24 cellular contexts compared by ENCODE assay signal in the genomic region with DNA sequence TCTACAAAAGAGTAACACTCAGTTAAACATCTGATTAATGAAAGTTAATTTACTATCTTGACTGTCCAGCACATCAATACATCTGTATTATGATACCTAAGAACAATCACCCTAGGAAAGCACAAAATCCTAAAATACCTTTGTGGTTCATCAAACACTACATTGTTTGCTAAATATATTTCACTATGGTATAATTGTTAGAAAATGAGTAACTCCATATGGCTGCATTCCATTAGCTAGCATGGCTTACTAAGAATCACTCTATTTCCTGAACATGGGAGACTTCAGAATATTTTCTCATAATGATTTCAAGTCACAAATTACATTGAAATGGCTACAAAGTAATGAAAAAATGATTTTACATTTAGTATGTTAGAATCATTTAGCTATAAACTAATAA. TPM values are rescaled to one million over a fixed set of nuclear protein-coding genes. Genes with fewer than 3 reads are reported as not detected.
A peak's percentile ranks its signal among the peaks of the same experiment; 100 is the strongest.
DNase-seq lines count a peak whose midpoint lies in the region; ATAC-seq and TF ChIP-seq lines count a peak whose summit lies in the region.
"Had no signal": no experiment of that assay in that cellular context is flagged by ENCODE, and none has a peak within 500 bp of the region (broad histone marks: within the 10 kb centered on the region; RNA-seq: fewer than 3 reads in every experiment).

No MANE protein-coding gene starts in this region.

- H4K20me1 ChIP-seq in mammary epithelial cell (ENCODE audit: insufficient read depth, low read length), result no peaks in the 10 kb centered on the region

- peaks cover 42% of the 10 kb centered on the region for H3K36me3 Mint-ChIP-seq in activated CD8-positive, alpha-beta T cell treated with anti-CD3 and anti-CD28 coated beads, Interleukin-2, amount 10 ng/mL, durations not matched to agents 7 days and 5 days (ENCODE audit: low read depth)

- POLR2A ChIA-PET in activated CD8-positive, alpha-beta T cell treated with anti-CD3 and anti-CD28 coated beads, Interleukin-2, amount 10 ng/mL, durations not matched to agents 7 days and 5 days (lab: Charles Lee), result no interaction called here

- no peaks in the 10 kb centered on the region for H3K4me1 ChIP-seq in mammary epithelial cell (ENCODE audit: insufficient read depth, low read length)
- no peaks in the 10 kb centered on the region for H3K4me1 ChIP-seq in breast epithelium
- H3K4me1 ChIP-seq: transverse colon had no signal

- no peaks in the 10 kb centered on the region for H3K27me3 Mint-ChIP-seq in activated CD8-positive, alpha-beta T cell treated with anti-CD3 and anti-CD28 coated beads, Interleukin-2, amount 10 ng/mL, durations not matched to agents 7 days and 5 days (ENCODE audit: low read depth)
- H3K27me3 Mint-ChIP-seq: activated CD4-positive, alpha-beta T cell treated with anti-CD3 and anti-CD28 coated beads for 36 hours; activated CD8-positive, alpha-beta memory T cell treated with anti-CD3 and anti-CD28 coated beads, Interleukin-2, amount 10 ng/mL, durations not matched to agents 7 days and 5 days; activated naive CD8-positive, alpha-beta T cell treated with anti-CD3 and anti-CD28 coated beads, Interleukin-2, amount 10 ng/mL, durations not matched to agents 7 days and 5 days; activated T-helper 17 cell treated with anti-CD3 and anti-CD28 coated beads, Interleukin-2, amount 50 U/mL, for 72 hours; natural killer cell treated with Interleukin-12 subunit alpha and Interleukin-12 subunit beta and Interleukin-15 and Interleukin-18, amount 100 ng/mL, for 72 hours had no signal

- no peaks in the 10 kb centered on the region for H3K4me1 Mint-ChIP-seq in activated CD8-positive, alpha-beta T cell treated with anti-CD3 and anti-CD28 coated beads, Interleukin-2, amount 10 ng/mL, durations not matched to agents 7 days and 5 days (ENCODE audit: low read depth)
- H3K4me1 Mint-ChIP-seq: activated CD4-positive, alpha-beta T cell treated with anti-CD3 and anti-CD28 coated beads for 36 hours; activated CD8-positive, alpha-beta memory T cell treated with anti-CD3 and anti-CD28 coated beads, Interleukin-2, amount 10 ng/mL, durations not matched to agents 7 days and 5 days; activated T-helper 17 cell treated with anti-CD3 and anti-CD28 coated beads, Interleukin-2, amount 50 U/mL, for 72 hours had no signal

- H3K4me2 ChIP-seq in mammary epithelial cell (ENCODE audit: insufficient read depth, low read depth, low read length), result no peak overlapping the region

- no TSS peak for BruUV-seq in mammary epithelial cell (replicated peaks; lab: Mats Ljungman, UMichigan)

- H3K4me3 Mint-ChIP-seq in activated CD8-positive, alpha-beta T cell treated with anti-CD3 and anti-CD28 coated beads, Interleukin-2, amount 10 ng/mL, durations not matched to agents 7 days and 5 days, result no peak overlapping the region
- H3K4me3 Mint-ChIP-seq: activated CD4-positive, alpha-beta T cell treated with anti-CD3 and anti-CD28 coated beads for 36 hours; activated CD8-positive, alpha-beta memory T cell treated with anti-CD3 and anti-CD28 coated beads, Interleukin-2, amount 10 ng/mL, durations not matched to agents 7 days and 5 days; activated naive CD8-positive, alpha-beta T cell treated with anti-CD3 and anti-CD28 coated beads, Interleukin-2, amount 10 ng/mL, durations not matched to agents 7 days and 5 days; activated T-helper 17 cell treated with anti-CD3 and anti-CD28 coated beads, Interleukin-2, amount 50 U/mL, for 72 hours; natural killer cell treated with Interleukin-12 subunit alpha and Interleukin-12 subunit beta and Interleukin-15 and Interleukin-18, amount 100 ng/mL, for 72 hours had no signal

- in situ Hi-C loops in mammary epithelial cell (cut with MboI; ENCODE audit: low sequenced_read_pairs in 2 of 2) (no loop called here), astrocyte of the spinal cord (cut with HindIII; ENCODE audit: low sequenced_read_pairs) (no loop called here)

- H3K27ac Mint-ChIP-seq in activated CD8-positive, alpha-beta T cell treated with anti-CD3 and anti-CD28 coated beads, Interleukin-2, amount 10 ng/mL, durations not matched to agents 7 days and 5 days, result no peak overlapping the region
- H3K27ac Mint-ChIP-seq: activated CD4-positive, alpha-beta T cell treated with anti-CD3 and anti-CD28 coated beads for 36 hours; activated CD8-positive, alpha-beta memory T cell treated with anti-CD3 and anti-CD28 coated beads, Interleukin-2, amount 10 ng/mL, durations not matched to agents 7 days and 5 days; activated naive CD8-positive, alpha-beta T cell treated with anti-CD3 and anti-CD28 coated beads, Interleukin-2, amount 10 ng/mL, durations not matched to agents 7 days and 5 days; activated T-helper 17 cell treated with anti-CD3 and anti-CD28 coated beads, Interleukin-2, amount 50 U/mL, for 72 hours; natural killer cell treated with Interleukin-12 subunit alpha and Interleukin-12 subunit beta and Interleukin-15 and Interleukin-18, amount 100 ng/mL, for 72 hours had no signal

- H3K9ac ChIP-seq in mammary epithelial cell (ENCODE audit: insufficient read depth, low read length), result no peak overlapping the region

- intact Hi-C loops in mammary epithelial cell (cut with micrococcal nuclease), result no loop called here
- intact Hi-C loops in breast epithelium (cut with DNase I; ENCODE audit: low total_unique reads), result no loop called here

- no peak for TF ChIP-seq POLR2A in breast epithelium (IDR thresholded peaks at IDR 0.05)

- ATAC-seq in GM19328 (IDR thresholded peaks at IDR 0.05; ENCODE audit: unreplicated experiment), result no peak
- ATAC-seq in activated CD8-positive, alpha-beta T cell treated with anti-CD3 and anti-CD28 coated beads, Interleukin-2, amount 10 ng/mL, durations not matched to agents 7 days and 5 days, result no peak
- ATAC-seq in HG02642 (IDR thresholded peaks at IDR 0.05; ENCODE audit: poor library complexity, unreplicated experiment), result no peak
- ATAC-seq: activated CD4-positive, alpha-beta T cell treated with anti-CD3 and anti-CD28 coated beads for 36 hours; activated CD8-positive, alpha-beta memory T cell treated with anti-CD3 and anti-CD28 coated beads, Interleukin-2, amount 10 ng/mL, durations not matched to agents 7 days and 5 days; activated T-helper 17 cell treated with anti-CD3 and anti-CD28 coated beads, Interleukin-2, amount 50 U/mL, for 72 hours; natural killer cell treated with Interleukin-12 subunit alpha and Interleukin-12 subunit beta and Interleukin-15 and Interleukin-18, amount 100 ng/mL, for 72 hours; stimulated activated naive CD8-positive, alpha-beta T cell treated with anti-CD3 and anti-CD28 coated beads, Interleukin-15, Interleukin-2, amounts not matched to agents 100 U/mL and 50 U/mL, for 24 hours had no signal

- no peak overlapping the region for H2AFZ ChIP-seq in mammary epithelial cell (ENCODE audit: low read depth, low read length)

- H3K4me3 ChIP-seq in mammary epithelial cell (replicated peaks in 1 of 3; ENCODE audit: insufficient read depth in 1 of 3, low read depth in 2 of 3, low read length in 3 of 3), result no peak overlapping the region
- H3K4me3 ChIP-seq in breast epithelium, result no peak overlapping the region
- H3K4me3 ChIP-seq in astrocyte of the spinal cord (ENCODE audit: low read depth, low read length), result no peak overlapping the region
- no peak overlapping the region for H3K4me3 ChIP-seq in fibroblast of pulmonary artery (replicated peaks; ENCODE audit: low read depth, low read length)
- H3K4me3 ChIP-seq: transverse colon had no signal

- no peaks in the 10 kb centered on the region for H3K9me3 ChIP-seq in mammary epithelial cell (replicated peaks; ENCODE audit: insufficient read depth, low read length)
- no peaks in the 10 kb centered on the region for H3K9me3 ChIP-seq in breast epithelium
- H3K9me3 ChIP-seq: transverse colon had no signal

- dilution Hi-C loops in mammary epithelial cell (cut with HindIII; ENCODE audit: low sequenced_read_pairs), result no loop called here

- H3K27me3 ChIP-seq in mammary epithelial cell (ENCODE audit: insufficient read depth, low read length) (no peaks in the 10 kb centered on the region), breast epithelium (no peaks in the 10 kb centered on the region)
- H3K27me3 ChIP-seq: transverse colon had no signal

- H3K27ac ChIP-seq in mammary epithelial cell (ENCODE audit: insufficient read depth, low read depth, low read length) (no peak overlapping the region), breast epithelium (no peak overlapping the region)
- H3K27ac ChIP-seq: 22Rv1, transverse colon had no signal

- TF ChIP-seq CTCF in mammary epithelial cell (conservative IDR thresholded peaks at IDR 0.05 in 1 of 2, IDR thresholded peaks at IDR 0.05 in 1 of 2; ENCODE audit: extremely low read depth in 1 of 2, insufficient read depth in 1 of 2, low read depth in 1 of 2, low read length in 2 of 2), result no peak
- TF ChIP-seq CTCF in breast epithelium (IDR thresholded peaks at IDR 0.05), result no peak
- no peak for TF ChIP-seq CTCF in astrocyte of the spinal cord (IDR thresholded peaks at IDR 0.05; ENCODE audit: low read depth, low read length)
- TF ChIP-seq CTCF in fibroblast of pulmonary artery (IDR thresholded peaks at IDR 0.05; ENCODE audit: low read length, missing control alignments), result no peak

- DNase-seq in mammary epithelial cell (peak; percentile 29), breast epithelium (ENCODE audit: low spot score in 2 of 2) (no peak), astrocyte of the spinal cord (ENCODE audit: low read depth, low spot score) (peak; percentile 27), fibroblast of pulmonary artery (ENCODE audit: low read depth) (peak; percentile 57), DMS153 treated with DMSO at 0.1 percent for 48 hours (lab: John Stamatoyannopoulos, UW; ENCODE audit: unreplicated experiment) (no peak)
- DNase-seq in activated CD8-positive, alpha-beta T cell treated with anti-CD3 and anti-CD28 coated beads, Interleukin-2, amount 10 ng/mL, durations not matched to agents 7 days and 5 days, result no peak
- DNase-seq: activated CD4-positive, alpha-beta T cell treated with anti-CD3 and anti-CD28 coated beads for 36 hours; activated CD8-positive, alpha-beta memory T cell treated with anti-CD3 and anti-CD28 coated beads, Interleukin-2, amount 10 ng/mL, durations not matched to agents 7 days and 5 days; activated naive CD8-positive, alpha-beta T cell treated with anti-CD3 and anti-CD28 coated beads, Interleukin-2, amount 10 ng/mL, durations not matched to agents 7 days and 5 days; caudate nucleus; DMS53; mesendoderm; NCI-H1092; NCI-H2081 treated with DMSO at 0.1 percent for 48 hours; NCI-H510A treated with DMSO at 0.1 percent for 48 hours; posterior cingulate gyrus; Right ventricle myocardium superior; stimulated activated naive CD8-positive, alpha-beta T cell treated with anti-CD3 and anti-CD28 coated beads, Interleukin-15, Interleukin-2, amounts not matched to agents 100 U/mL and 50 U/mL, for 24 hours; transverse colon had no signal

- CTCF ChIA-PET in mammary epithelial cell (lab: Charles Lee; ENCODE audit: low non-redundant PET), result no interaction called here
- CTCF ChIA-PET in activated CD8-positive, alpha-beta T cell treated with anti-CD3 and anti-CD28 coated beads, Interleukin-2, amount 10 ng/mL, durations not matched to agents 7 days and 5 days (lab: Charles Lee), result interaction anchor here (0.9 to 1.7 kb wide), 4 partner anchors 10 to 26 kb away, joined by 3 to 8 read pairs (median 3); no protein-coding TSS in a partner anchor

- H3K36me3 ChIP-seq in mammary epithelial cell (ENCODE audit: insufficient read depth, low read length), result peaks cover 19% of the 10 kb centered on the region
- H3K36me3 ChIP-seq in breast epithelium, result no peaks in the 10 kb centered on the region

- H3K79me2 ChIP-seq in mammary epithelial cell (ENCODE audit: insufficient read depth, low read length), result no peaks in the 10 kb centered on the region

- no peaks in the 10 kb centered on the region for H3K9me3 Mint-ChIP-seq in activated CD8-positive, alpha-beta T cell treated with anti-CD3 and anti-CD28 coated beads, Interleukin-2, amount 10 ng/mL, durations not matched to agents 7 days and 5 days (ENCODE audit: insufficient read depth)
- H3K9me3 Mint-ChIP-seq: activated naive CD8-positive, alpha-beta T cell treated with anti-CD3 and anti-CD28 coated beads, Interleukin-2, amount 10 ng/mL, durations not matched to agents 7 days and 5 days; activated T-helper 17 cell treated with anti-CD3 and anti-CD28 coated beads, Interleukin-2, amount 50 U/mL, for 72 hours; natural killer cell treated with Interleukin-12 subunit alpha and Interleukin-12 subunit beta and Interleukin-15 and Interleukin-18, amount 100 ng/mL, for 72 hours had no signal

RNA-seq across cellular contexts. Expression of gene TRMT1L, which starts 12.5 kb away (rescaled TPM):
- total RNA-seq in mammary epithelial cell (10 to 100 TPM; 17.0 to 23.0 TPM), breast epithelium (10 to 100 TPM; 13.1 to 19.5 (median 18.7) TPM)
- polyA plus RNA-seq in mammary epithelial cell, result 17.1 TPM
- polyA minus RNA-seq in mammary epithelial cell, result 141 TPM
- 10 to 100 TPM; 20.5 to 21.4 TPM for total RNA-seq in activated CD8-positive, alpha-beta T cell treated with anti-CD3 and anti-CD28 coated beads, Interleukin-2, amount 10 ng/mL, durations not matched to agents 7 days and 5 days

RNA-seq across cellular contexts. Expression of gene SWT1, which starts 12.7 kb away (rescaled TPM):
- total RNA-seq in mammary epithelial cell (1 to 10 TPM; 2.4 to 4.8 TPM), breast epithelium (10 to 100 TPM; 10.5 to 13.9 (median 10.9) TPM)
- 0.54 TPM for polyA plus RNA-seq in mammary epithelial cell
- not detected for polyA minus RNA-seq in mammary epithelial cell
- total RNA-seq in activated CD8-positive, alpha-beta T cell treated with anti-CD3 and anti-CD28 coated beads, Interleukin-2, amount 10 ng/mL, durations not matched to agents 7 days and 5 days, result 1 to 10 TPM; 2.1 to 2.2 TPM

Comparison
In these comparisons a context has a peak if more than half of its experiments do, and no peak if none do; other contexts are left out.
1. DNase-seq: peak in mammary epithelial cell (single experiment), astrocyte of the spinal cord (single experiment) and fibroblast of pulmonary artery (single experiment); none in breast epithelium (0 of 2), DMS153 treated with DMSO at 0.1 percent for 48 hours (single experiment) and activated CD8-positive, alpha-beta T cell treated with anti-CD3 and anti-CD28 coated beads, Interleukin-2, amount 10 ng/mL, durations not matched to agents 7 days and 5 days (single experiment).